ENCODE assay signal across 8 cellular contexts in genomic region chr1:29124366-29125236, GRCh38. TPM values are rescaled to one million over a fixed set of nuclear protein-coding genes. Genes with fewer than 3 reads are reported as not detected.
DNase-seq lines count a peak whose midpoint lies in the region; ATAC-seq and TF ChIP-seq lines count a peak whose summit lies in the region.

No MANE protein-coding gene starts in this region.

- ATAC-seq in right lobe of liver (peak; percentile 59 to 67 (median 62)), GM21515 (IDR thresholded peaks at IDR 0.05; ENCODE audit: unreplicated experiment) (no peak)

- peak; percentile 66 for TF ChIP-seq POLR2A in right lobe of liver (IDR thresholded peaks at IDR 0.05)

- intact Hi-C loops in right lobe of liver (cut with DNase I) = no loop called here

- H3K4me1 ChIP-seq in right lobe of liver = peaks cover 0 to 25% (median 4%) of the 10 kb centered on the region in 4 donors

- no peaks in the 10 kb centered on the region for H3K9me3 ChIP-seq in right lobe of liver

- peak; percentile 40 to 95 (median 50) for TF ChIP-seq CTCF in right lobe of liver (IDR thresholded peaks at IDR 0.05)

- WGBS in right lobe of liver (ENCODE audit: insufficient coverage, low coverage, low lambda C conversion rate, missing lambda C conversion rate) = 14% methylated on average over 2 of the region's 85 CpGs

- H3K4me3 ChIP-seq in right lobe of liver = peak overlapping the region; percentile 64 to 74 (median 66)

- DNase-seq in CD1c-positive myeloid dendritic cell (ENCODE audit: extremely low spot score) (peak; percentile 30), HuH-7.5 (ENCODE audit: low spot score) (peak; percentile 95), dedifferentiated amniotic fluid mesenchymal stem cell (ENCODE audit: extremely low spot score) (peak; percentile 68), right lobe of liver (peak; percentile 67 to 78 (median 75)), SW480 (ENCODE audit: low spot score) (no peak)
- DNase-seq in activated CD4-positive, alpha-beta T cell treated with anti-CD3 and anti-CD28 coated beads for 48 hours = peak; percentile 81
- peak; percentile 22 for DNase-seq in stimulated activated CD8-positive, alpha-beta memory T cell treated with anti-CD3 and anti-CD28 coated beads, Interleukin-12 subunit alpha, Interleukin-12 subunit beta, amount 100 ng/mL, for 24 hours (ENCODE audit: extremely low read depth)

- no peaks in the 10 kb centered on the region for H3K27me3 ChIP-seq in right lobe of liver

- no peaks in the 10 kb centered on the region for H3K36me3 ChIP-seq in right lobe of liver

- H3K27ac ChIP-seq in right lobe of liver = peak overlapping the region; percentile 68 to 75 (median 70)

RNA-seq across cellular contexts. Expression of gene TMEM200B, which starts 0.9 kb away (rescaled TPM):
- 1 to 10 TPM in 4 of 6 experiments, under 1 TPM in 2; 0.83 to 4.5 (median 1.4) TPM for total RNA-seq in right lobe of liver

RNA-seq across cellular contexts. Expression of gene SRSF4, which starts 57.1 kb away (rescaled TPM):
- total RNA-seq in right lobe of liver = 10 to 100 TPM; 25.6 to 42.1 (median 33.0) TPM
